27 cellular contexts compared by ENCODE assay signal in the genomic region with DNA sequence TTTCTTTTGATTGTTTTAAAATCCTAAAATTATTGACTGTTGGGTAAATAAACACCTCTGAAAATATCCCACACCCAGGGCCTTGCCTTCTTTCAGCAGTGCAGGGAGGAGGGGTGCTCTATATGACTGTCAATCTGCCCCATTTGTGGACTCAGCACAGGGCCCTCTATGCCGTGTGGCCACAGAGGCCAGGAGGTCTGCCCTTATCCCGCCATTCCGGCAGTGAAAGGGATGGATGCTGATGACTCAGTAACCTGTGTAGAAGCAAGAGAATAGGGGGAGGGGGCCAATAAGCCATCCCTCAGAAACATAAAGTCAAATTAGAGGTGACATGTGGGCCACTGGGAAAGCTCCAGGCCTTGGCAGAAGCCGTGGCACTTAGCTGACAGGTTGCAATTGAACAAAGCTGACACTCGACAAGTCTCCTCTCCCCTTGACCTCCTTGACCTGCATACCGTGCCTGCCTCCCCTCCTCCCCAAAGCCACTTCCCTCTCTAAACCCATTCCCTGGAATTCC.
"Had no signal": no experiment of that assay in that cellular context is flagged by ENCODE, and none has a peak within 500 bp of the region (broad histone marks: within the 10 kb centered on the region; RNA-seq: fewer than 3 reads in every experiment).

No MANE protein-coding gene starts in this region.

- H3K27ac Mint-ChIP-seq: activated CD4-positive, alpha-beta memory T cell treated with anti-CD3 and anti-CD28 coated beads, Interleukin-2, amount 10 ng/mL, durations not matched to agents 7 days and 5 days; activated CD4-positive, alpha-beta T cell treated with anti-CD3 and anti-CD28 coated beads, Interleukin-2, amount 10 ng/mL, durations not matched to agents 7 days and 5 days; activated naive CD4-positive, alpha-beta T cell treated with anti-CD3 and anti-CD28 coated beads, Interleukin-2, amount 50 U/mL, for 72 hours; activated T-helper 17 cell treated with anti-CD3 and anti-CD28 coated beads, Interleukin-2, amount 50 U/mL, for 72 hours; mesothelial cell of epicardium; naive thymus-derived CD4-positive, alpha-beta T cell; stimulated activated effector memory CD8-positive, alpha-beta T cell treated with anti-CD3 and anti-CD28 coated beads, Interleukin-12 subunit alpha, Interleukin-12 subunit beta, amount 100 ng/mL, for 72 hours; stimulated activated naive CD8-positive, alpha-beta T cell treated with anti-CD3 and anti-CD28 coated beads, Interleukin-15, Interleukin-2, amounts not matched to agents 100 ng/mL and 50 ng/mL, for 24 hours had no signal

- H3K4me3 Mint-ChIP-seq: activated CD4-positive, alpha-beta memory T cell treated with anti-CD3 and anti-CD28 coated beads, Interleukin-2, amount 10 ng/mL, durations not matched to agents 7 days and 5 days; activated CD4-positive, alpha-beta T cell treated with anti-CD3 and anti-CD28 coated beads, Interleukin-2, amount 10 ng/mL, durations not matched to agents 7 days and 5 days; activated T-cell treated with anti-CD3 and anti-CD28 coated beads, Interleukin-2, amount 50 U/mL, for 4 hours; activated T-helper 17 cell treated with anti-CD3 and anti-CD28 coated beads, Interleukin-2, amount 50 U/mL, for 72 hours; brain; mesothelial cell of epicardium; naive thymus-derived CD4-positive, alpha-beta T cell; neural crest cell; stimulated activated effector memory CD8-positive, alpha-beta T cell treated with anti-CD3 and anti-CD28 coated beads, Interleukin-12 subunit alpha, Interleukin-12 subunit beta, amount 100 ng/mL, for 72 hours; stimulated activated naive CD8-positive, alpha-beta T cell treated with anti-CD3 and anti-CD28 coated beads, Interleukin-15, Interleukin-2, amounts not matched to agents 100 ng/mL and 50 ng/mL, for 24 hours had no signal

- H3K36me3 Mint-ChIP-seq: activated naive CD4-positive, alpha-beta T cell treated with anti-CD3 and anti-CD28 coated beads, Interleukin-2, amount 50 U/mL, for 72 hours; brain; mesothelial cell of epicardium; naive thymus-derived CD4-positive, alpha-beta T cell; stimulated activated effector memory CD8-positive, alpha-beta T cell treated with anti-CD3 and anti-CD28 coated beads, Interleukin-12 subunit alpha, Interleukin-12 subunit beta, amount 100 ng/mL, for 72 hours had no signal

- ATAC-seq: activated naive CD4-positive, alpha-beta T cell treated with anti-CD3 and anti-CD28 coated beads, Interleukin-2, amount 50 U/mL, for 72 hours; activated T-cell treated with anti-CD3 and anti-CD28 coated beads, Interleukin-2, amount 50 U/mL, for 4 hours; activated T-helper 17 cell treated with anti-CD3 and anti-CD28 coated beads, Interleukin-2, amount 50 U/mL, for 72 hours; left colon; naive thymus-derived CD4-positive, alpha-beta T cell; sciatic nerve; stimulated activated effector memory CD8-positive, alpha-beta T cell treated with anti-CD3 and anti-CD28 coated beads, Interleukin-12 subunit alpha, Interleukin-12 subunit beta, amount 100 ng/mL, for 72 hours had no signal

- H3K4me1 Mint-ChIP-seq: activated CD4-positive, alpha-beta T cell treated with anti-CD3 and anti-CD28 coated beads, Interleukin-2, amount 10 ng/mL, durations not matched to agents 7 days and 5 days; activated T-helper 17 cell treated with anti-CD3 and anti-CD28 coated beads, Interleukin-2, amount 50 U/mL, for 72 hours; mesothelial cell of epicardium had no signal

- FAIRE-seq: frontal cortex, keratinocyte had no signal

- H3K27me3 Mint-ChIP-seq: activated CD4-positive, alpha-beta T cell treated with anti-CD3 and anti-CD28 coated beads, Interleukin-2, amount 10 ng/mL, durations not matched to agents 7 days and 5 days had no signal

- DNase-seq: activated CD4-positive, alpha-beta memory T cell treated with anti-CD3 and anti-CD28 coated beads, Interleukin-2, amount 10 ng/mL, durations not matched to agents 7 days and 5 days; activated CD4-positive, alpha-beta T cell treated with anti-CD3 and anti-CD28 coated beads, Interleukin-2, amount 10 ng/mL, durations not matched to agents 7 days and 5 days; activated CD4-positive, CD25-positive, alpha-beta regulatory T cell treated with anti-CD3 and anti-CD28 coated beads, Interleukin-2, amount 50 U/mL, for 72 hours; activated T-cell treated with anti-CD3 and anti-CD28 coated beads, Interleukin-2, amount 50 U/mL, for 4 hours; anterior cingulate cortex; cerebellar nuclear complex; colonic mucosa; effector memory CD4-positive, alpha-beta T cell; glutamatergic neuron; left colon; naive thymus-derived CD4-positive, alpha-beta T cell; posterior cingulate gyrus; stimulated activated CD4-positive, alpha-beta T cell treated with anti-CD3 and anti-CD28 coated beads, Interleukin-12 subunit alpha, Interleukin-12 subunit beta, amount 100 ng/mL, for 4 hours; stimulated activated CD4-positive, alpha-beta T cell treated with anti-CD3 and anti-CD28 coated beads, Interleukin-4, amount 100 ng/mL, for 24 hours; T-helper 2 cell; trophoblast cell; uterus had no signal

- H3K9me3 Mint-ChIP-seq: activated CD4-positive, alpha-beta T cell treated with anti-CD3 and anti-CD28 coated beads, Interleukin-2, amount 10 ng/mL, durations not matched to agents 7 days and 5 days; activated T-cell treated with anti-CD3 and anti-CD28 coated beads, Interleukin-2, amount 50 U/mL, for 4 hours; activated T-helper 17 cell treated with anti-CD3 and anti-CD28 coated beads, Interleukin-2, amount 50 U/mL, for 72 hours; brain; mesothelial cell of epicardium; neural crest cell; stimulated activated naive CD8-positive, alpha-beta T cell treated with anti-CD3 and anti-CD28 coated beads, Interleukin-15, Interleukin-2, amounts not matched to agents 100 ng/mL and 50 ng/mL, for 24 hours had no signal
